In genomic region chr19:16873603-16874002, GRCh38 we compare ENCODE assay signal across 19 cellular contexts. TPM values are rescaled to one million over a fixed set of nuclear protein-coding genes. Genes with fewer than 3 reads are reported as not detected.
DNase-seq lines count a peak whose midpoint lies in the region; ATAC-seq and TF ChIP-seq lines count a peak whose summit lies in the region.
"Had no signal": no experiment of that assay in that cellular context is flagged by ENCODE, and none has a peak within 500 bp of the region (broad histone marks: within the 10 kb centered on the region; RNA-seq: fewer than 3 reads in every experiment).

No MANE protein-coding gene starts in this region.

- intact Hi-C loops in activated naive CD4-positive, alpha-beta T cell treated with anti-CD3 and anti-CD28 coated beads for 36 hours (cut with micrococcal nuclease) = no loop called here
- intact Hi-C loops in lower lobe of right lung (cut with DNase I) = no loop called here

- H3K4me3 Mint-ChIP-seq in activated naive CD4-positive, alpha-beta T cell treated with anti-CD3 and anti-CD28 coated beads, Interleukin-2, amount 50 U/mL, for 24 hours = no peak overlapping the region
- H3K4me3 Mint-ChIP-seq in activated naive CD4-positive, alpha-beta T cell treated with anti-CD3 and anti-CD28 coated beads for 36 hours = no peak overlapping the region
- no peak overlapping the region for H3K4me3 Mint-ChIP-seq in T-helper 17 cell
- H3K4me3 Mint-ChIP-seq in stimulated activated naive B cell treated with anti-CD40 and anti-IgM and Interleukin-4, amounts not matched to agents 10 μg/mL and 1 μg/mL and 100 μg/mL, for 72 hours = no peak overlapping the region
- H3K4me3 Mint-ChIP-seq: activated CD4-positive, alpha-beta T cell treated with anti-CD3 and anti-CD28 coated beads, Interleukin-2, amount 10 ng/mL, durations not matched to agents 24 days and 14 days had no signal

- DNase-seq in activated naive CD4-positive, alpha-beta T cell treated with anti-CD3 and anti-CD28 coated beads for 36 hours = no peak
- DNase-seq in T-helper 17 cell = no peak
- no peak for DNase-seq in lower lobe of right lung
- no peak for DNase-seq in stimulated activated naive B cell treated with anti-CD40 and anti-IgM and Interleukin-4, amounts not matched to agents 10 μg/mL and 1 μg/mL and 100 μg/mL, for 72 hours
- no peak for DNase-seq in NCI-H774 (lab: John Stamatoyannopoulos, UW)
- no peak for DNase-seq in substantia nigra (lab: John Stamatoyannopoulos, UW)
- DNase-seq in cerebellar cortex (ENCODE audit: low spot score) = no peak
- DNase-seq: activated CD4-positive, alpha-beta T cell treated with anti-CD3 and anti-CD28 coated beads, Interleukin-2, amount 10 ng/mL, durations not matched to agents 24 days and 14 days; activated naive CD4-positive, alpha-beta T cell; aorta; C1 segment of cervical spinal cord; GF-D8; NCI-H1694 treated with DMSO at 0.1 percent for 48 hours; NCI-H226; stimulated activated CD4-positive, alpha-beta T cell treated with anti-CD3 and anti-CD28 coated beads, Interleukin-2, amount 100 ng/mL, for 24 hours had no signal

- peaks cover 15% of the 10 kb centered on the region for H3K4me1 Mint-ChIP-seq in activated naive CD4-positive, alpha-beta T cell treated with anti-CD3 and anti-CD28 coated beads, Interleukin-2, amount 50 U/mL, for 24 hours
- peaks cover 13% of the 10 kb centered on the region for H3K4me1 Mint-ChIP-seq in activated naive CD4-positive, alpha-beta T cell treated with anti-CD3 and anti-CD28 coated beads for 36 hours (ENCODE audit: low read depth)
- peaks cover 3% of the 10 kb centered on the region for H3K4me1 Mint-ChIP-seq in T-helper 17 cell
- peaks cover 23 to 39% of the 10 kb centered on the region in 2 donors for H3K4me1 Mint-ChIP-seq in stimulated activated naive B cell treated with anti-CD40 and anti-IgM and Interleukin-4, amounts not matched to agents 10 μg/mL and 1 μg/mL and 100 μg/mL, for 72 hours

- H3K36me3 ChIP-seq in lower lobe of right lung = peaks cover 81% of the 10 kb centered on the region

- CTCF ChIA-PET in activated naive CD4-positive, alpha-beta T cell treated with anti-CD3 and anti-CD28 coated beads for 36 hours (lab: Charles Lee) = no interaction called here

- H3K9me3 ChIP-seq in T-helper 17 cell (ENCODE audit: control insufficient read depth, low read length, poor library complexity, severe bottlenecking) (no peaks in the 10 kb centered on the region), lower lobe of right lung (no peaks in the 10 kb centered on the region)
- H3K9me3 ChIP-seq: HAP-1 had no signal

- H3K4me3 ChIP-seq in lower lobe of right lung = no peak overlapping the region
- H3K4me3 ChIP-seq: HAP-1 had no signal

- no peaks in the 10 kb centered on the region for H3K27me3 ChIP-seq in lower lobe of right lung (ENCODE audit: low read depth)

- no peaks in the 10 kb centered on the region for H3K9me3 Mint-ChIP-seq in activated naive CD4-positive, alpha-beta T cell treated with anti-CD3 and anti-CD28 coated beads, Interleukin-2, amount 50 U/mL, for 24 hours
- H3K9me3 Mint-ChIP-seq in activated naive CD4-positive, alpha-beta T cell treated with anti-CD3 and anti-CD28 coated beads for 36 hours = no peaks in the 10 kb centered on the region
- peaks cover 8 to 10% of the 10 kb centered on the region in 2 donors for H3K9me3 Mint-ChIP-seq in stimulated activated naive B cell treated with anti-CD40 and anti-IgM and Interleukin-4, amounts not matched to agents 10 μg/mL and 1 μg/mL and 100 μg/mL, for 72 hours

- H3K27me3 Mint-ChIP-seq in activated naive CD4-positive, alpha-beta T cell treated with anti-CD3 and anti-CD28 coated beads, Interleukin-2, amount 50 U/mL, for 24 hours = no peaks in the 10 kb centered on the region
- no peaks in the 10 kb centered on the region for H3K27me3 Mint-ChIP-seq in activated naive CD4-positive, alpha-beta T cell treated with anti-CD3 and anti-CD28 coated beads for 36 hours (ENCODE audit: low read depth)
- H3K27me3 Mint-ChIP-seq in T-helper 17 cell = no peaks in the 10 kb centered on the region
- no peaks in the 10 kb centered on the region for H3K27me3 Mint-ChIP-seq in stimulated activated naive B cell treated with anti-CD40 and anti-IgM and Interleukin-4, amounts not matched to agents 10 μg/mL and 1 μg/mL and 100 μg/mL, for 72 hours
- H3K27me3 Mint-ChIP-seq: activated CD4-positive, alpha-beta T cell treated with anti-CD3 and anti-CD28 coated beads, Interleukin-2, amount 10 ng/mL, durations not matched to agents 24 days and 14 days had no signal

- TF ChIP-seq CTCF in lower lobe of right lung (IDR thresholded peaks at IDR 0.05) = no peak

- peaks cover 45% of the 10 kb centered on the region for H3K4me1 ChIP-seq in lower lobe of right lung
- H3K4me1 ChIP-seq: HAP-1 had no signal

- H3K27ac Mint-ChIP-seq in activated naive CD4-positive, alpha-beta T cell treated with anti-CD3 and anti-CD28 coated beads, Interleukin-2, amount 50 U/mL, for 24 hours = peak overlapping the region; percentile 30
- H3K27ac Mint-ChIP-seq in activated naive CD4-positive, alpha-beta T cell treated with anti-CD3 and anti-CD28 coated beads for 36 hours = no peak overlapping the region
- peak overlapping the region; percentile 61 for H3K27ac Mint-ChIP-seq in T-helper 17 cell
- H3K27ac Mint-ChIP-seq in stimulated activated naive B cell treated with anti-CD40 and anti-IgM and Interleukin-4, amounts not matched to agents 10 μg/mL and 1 μg/mL and 100 μg/mL, for 72 hours = peak overlapping the region; percentile 95

- H3K27ac ChIP-seq in lower lobe of right lung (peak overlapping the region; percentile 65), substantia nigra (ENCODE audit: low read depth, low read length, poor library complexity, severe bottlenecking) (no peak overlapping the region)

- ATAC-seq in T-helper 17 cell (no peak), lower lobe of right lung (no peak)
- no peak for ATAC-seq in stimulated activated naive B cell treated with anti-CD40 and anti-IgM and Interleukin-4, amounts not matched to agents 10 μg/mL and 1 μg/mL and 100 μg/mL, for 72 hours (replicated peaks)
- ATAC-seq: HepG2 had no signal

- peaks cover 8% of the 10 kb centered on the region for H3K36me3 Mint-ChIP-seq in activated naive CD4-positive, alpha-beta T cell treated with anti-CD3 and anti-CD28 coated beads, Interleukin-2, amount 50 U/mL, for 24 hours
- peaks cover 24% of the 10 kb centered on the region for H3K36me3 Mint-ChIP-seq in activated naive CD4-positive, alpha-beta T cell treated with anti-CD3 and anti-CD28 coated beads for 36 hours (ENCODE audit: low read depth)
- H3K36me3 Mint-ChIP-seq in T-helper 17 cell (ENCODE audit: low read depth) = peaks cover 7% of the 10 kb centered on the region
- H3K36me3 Mint-ChIP-seq in stimulated activated naive B cell treated with anti-CD40 and anti-IgM and Interleukin-4, amounts not matched to agents 10 μg/mL and 1 μg/mL and 100 μg/mL, for 72 hours = peaks cover 54 to 81% of the 10 kb centered on the region in 2 donors

RNA-seq across cellular contexts. Expression of gene F2RL3, which starts 15.2 kb away (rescaled TPM):
- total RNA-seq in activated naive CD4-positive, alpha-beta T cell treated with anti-CD3 and anti-CD28 coated beads for 36 hours = not detected
- total RNA-seq in T-helper 17 cell (1 to 10 TPM in 1 of 2 donors, under 1 TPM in 1; 0.07 to 2.7 TPM), lower lobe of right lung (22.5 TPM)
- total RNA-seq: activated CD4-positive, alpha-beta T cell treated with anti-CD3 and anti-CD28 coated beads, Interleukin-2, amount 10 ng/mL, durations not matched to agents 24 days and 14 days; HepG2; myocyte had no signal

RNA-seq across cellular contexts. Expression of gene SIN3B, which starts 44.4 kb away (rescaled TPM):
- 10 to 100 TPM; 18.8 to 20.6 TPM for total RNA-seq in activated naive CD4-positive, alpha-beta T cell treated with anti-CD3 and anti-CD28 coated beads for 36 hours
- total RNA-seq in T-helper 17 cell = 10 to 100 TPM; 61.1 to 69.4 TPM
- 56.6 TPM for total RNA-seq in lower lobe of right lung
